ENCODE assay signal across 8 cellular contexts in genomic region chr5:100903036-100903887, GRCh38. TPM values are rescaled to one million over a fixed set of nuclear protein-coding genes. Genes with fewer than 3 reads are reported as not detected.
A peak's percentile ranks its signal among the peaks of the same experiment; 100 is the strongest.
DNase-seq lines count a peak whose midpoint lies in the region; ATAC-seq and TF ChIP-seq lines count a peak whose summit lies in the region.

TSS of gene ST8SIA4 (minus strand) at chr5:100903282. CDS start at chr5:100902955, 327 bp downstream.

- TF ChIP-seq CTCF in choroid plexus epithelial cell (conservative IDR thresholded peaks at IDR 0.05; ENCODE audit: low read depth, low read length): no peak

- DNase-seq in NCI-H2227 treated with DMSO at 0.1 percent for 48 hours (lab: John Stamatoyannopoulos, UW) (peak; percentile 11), choroid plexus epithelial cell (ENCODE audit: low read depth) (peak; percentile 78), left lobe of liver (ENCODE audit: low spot score) (peak; percentile 67), GM03348 (ENCODE audit: low spot score) (no peak)
- DNase-seq in activated CD4-positive, alpha-beta T cell treated with anti-CD3 and anti-CD28 coated beads for 1 hour: peak; percentile 83
- peak; percentile 95 for DNase-seq in stimulated activated CD4-positive, alpha-beta T cell treated with anti-CD3 and anti-CD28 coated beads, Interleukin-1b, Interleukin-23, amount 100 ng/mL, for 48 hours

- peak within 1 kb of the TSS; percentile 71 for H3K4me3 ChIP-seq in choroid plexus epithelial cell (ENCODE audit: low read depth, low read length)

- ATAC-seq in GM18517 (IDR thresholded peaks at IDR 0.05; ENCODE audit: unreplicated experiment) (peak; percentile 68), HG03039 (IDR thresholded peaks at IDR 0.05; ENCODE audit: unreplicated experiment) (peak; percentile 68), left lobe of liver (peak; percentile 79)

RNA-seq across cellular contexts. Expression of gene ST8SIA4, which starts in this region (rescaled TPM):
- total RNA-seq in left lobe of liver: 1.7 TPM
